8 cellular contexts compared by ENCODE assay signal in genomic region chr14:104865631-104866441, GRCh38. TPM values are rescaled to one million over a fixed set of nuclear protein-coding genes. Genes with fewer than 3 reads are reported as not detected.
A peak's percentile ranks its signal among the peaks of the same experiment; 100 is the strongest.
DNase-seq lines count a peak whose midpoint lies in the region; ATAC-seq and TF ChIP-seq lines count a peak whose summit lies in the region.

No MANE protein-coding gene starts in this region.

- H3K36me3 Mint-ChIP-seq in Caco-2 (ENCODE audit: insufficient read depth, unreplicated experiment) = peaks cover 12% of the 10 kb centered on the region

- H3K9ac ChIP-seq in mucosa of rectum (ENCODE audit: low read depth in 1 of 2, low read length in 2 of 2) = peak overlapping the region; percentile 63 to 83

- in situ Hi-C loops in KBM-7 (cut with MboI; ENCODE audit: low pct_unique_long_range_greater_than_20kb, low sequenced_read_pairs) = no loop called here

- peak overlapping the region; percentile 72 for H3K4me3 ChIP-seq in Caco-2 (ENCODE audit: low read depth, low read length)
- peak overlapping the region; percentile 67 for H3K4me3 ChIP-seq in epithelial cell of proximal tubule (ENCODE audit: low read depth, low read length)
- H3K4me3 ChIP-seq in mucosa of rectum (ENCODE audit: low read length in 2 of 2) = peak overlapping the region; percentile 70 to 74

- intact Hi-C loops in Caco-2 (cut with micrococcal nuclease; ENCODE audit: unreplicated experiment) = no loop called here

- H3K9me3 ChIP-seq in Caco-2 (no peaks in the 10 kb centered on the region), mucosa of rectum (ENCODE audit: control insufficient read depth in 2 of 2, low read length in 2 of 2) (no peaks in the 10 kb centered on the region)

- no peaks in the 10 kb centered on the region; the same call in none of the 2 replicates for H3K36me3 ChIP-seq in Caco-2 (ENCODE audit: control insufficient read depth, insufficient read depth, low read length)
- H3K36me3 ChIP-seq in mucosa of rectum (ENCODE audit: control insufficient read depth in 2 of 2, insufficient read depth in 2 of 2, low read length in 2 of 2) = peaks cover 0 to 7% of the 10 kb centered on the region in 2 donors

- H3K27me3 Mint-ChIP-seq in Caco-2 (ENCODE audit: insufficient read depth, unreplicated experiment) = no peaks in the 10 kb centered on the region

- H3K4me1 ChIP-seq in Caco-2 = peaks cover 6% of the 10 kb centered on the region; the same call in 1 of the 2 replicates
- peaks cover 21 to 24% of the 10 kb centered on the region in 2 donors for H3K4me1 ChIP-seq in mucosa of rectum (ENCODE audit: control insufficient read depth in 2 of 2, insufficient read depth in 2 of 2, low read length in 2 of 2)

- H3K9me3 Mint-ChIP-seq in Caco-2 (ENCODE audit: unreplicated experiment) = no peaks in the 10 kb centered on the region

- H3K4me3 Mint-ChIP-seq in Caco-2 (ENCODE audit: unreplicated experiment) = peak overlapping the region; percentile 83

- H3K27ac ChIP-seq in mucosa of rectum (ENCODE audit: low read depth in 2 of 2, low read length in 2 of 2) (peak overlapping the region; percentile 88 to 91), substantia nigra (ENCODE audit: low read depth, low read length, poor library complexity, severe bottlenecking) (peak overlapping the region; percentile 38)

- POLR2A ChIA-PET in Caco-2 (lab: Charles Lee) = interaction anchor here (1.5 kb wide), 1 partner anchor 155 kb away, joined by 4 read pairs; the partner anchor contains the start of gene CDCA4

- CTCF ChIA-PET in Caco-2 (lab: Charles Lee) = interaction anchor here (0.6 to 1.5 kb wide), 3 partner anchors 26 to 505 kb away, joined by 3 to 4 read pairs (median 3); no protein-coding TSS in a partner anchor

- H3K27me3 ChIP-seq in Caco-2 (replicated peaks; ENCODE audit: control insufficient read depth, insufficient read depth, low read length) (no peaks in the 10 kb centered on the region), mucosa of rectum (ENCODE audit: control insufficient read depth in 2 of 2, insufficient read depth in 2 of 2, low read length in 2 of 2) (no peaks in the 10 kb centered on the region)

- no TSS peak for BruUV-seq in Caco-2 (replicated peaks; lab: Mats Ljungman, UMichigan)

- H3K4me1 Mint-ChIP-seq in Caco-2 (ENCODE audit: low read depth, unreplicated experiment) = peaks cover 10% of the 10 kb centered on the region

- no peak for TF ChIP-seq CTCF in Caco-2 (IDR thresholded peaks at IDR 0.05; ENCODE audit: insufficient read depth in 1 of 2, low read depth in 1 of 2, low read length in 1 of 2, severe bottlenecking in 1 of 2, unreplicated experiment in 1 of 2)
- TF ChIP-seq CTCF in epithelial cell of proximal tubule (conservative IDR thresholded peaks at IDR 0.05; ENCODE audit: low read depth, low read length) = no peak

- peak; percentile 65 to 67 for DNase-seq in Caco-2
- peak; percentile 54 for DNase-seq in KBM-7
- peak; percentile 20 for DNase-seq in activated CD4-positive, alpha-beta T cell treated with anti-CD3 and anti-CD28 coated beads, Interleukin-2, amount 50 U/mL, for 1 hour
- no peak for DNase-seq in epithelial cell of proximal tubule (ENCODE audit: low read depth)
- peak in 7 of 49 donors; percentile 19 to 67 (median 34) for DNase-seq in substantia nigra (lab: John Stamatoyannopoulos, UW)

- H3K27ac Mint-ChIP-seq in Caco-2 (ENCODE audit: unreplicated experiment) = no peak overlapping the region

- ATAC-seq in HG02610 (IDR thresholded peaks at IDR 0.05; ENCODE audit: unreplicated experiment) (no peak), GM21423 (IDR thresholded peaks at IDR 0.05; ENCODE audit: unreplicated experiment) (no peak)

RNA-seq across cellular contexts. Expression of gene CEP170B, which starts 0.8 kb away (rescaled TPM):
- total RNA-seq in Caco-2 (2022) (31.6 and 32.0 TPM in 2 replicates), epithelial cell of proximal tubule (28.9 and 30.9 TPM in 2 replicates)

RNA-seq across cellular contexts. Expression of gene PLD4, which starts 58.8 kb away (rescaled TPM):
- total RNA-seq in Caco-2 (2022) (not detected in 2 replicates), epithelial cell of proximal tubule (not detected in 2 replicates)
